ENCODE assay signal across 12 cellular contexts in the genomic region with DNA sequence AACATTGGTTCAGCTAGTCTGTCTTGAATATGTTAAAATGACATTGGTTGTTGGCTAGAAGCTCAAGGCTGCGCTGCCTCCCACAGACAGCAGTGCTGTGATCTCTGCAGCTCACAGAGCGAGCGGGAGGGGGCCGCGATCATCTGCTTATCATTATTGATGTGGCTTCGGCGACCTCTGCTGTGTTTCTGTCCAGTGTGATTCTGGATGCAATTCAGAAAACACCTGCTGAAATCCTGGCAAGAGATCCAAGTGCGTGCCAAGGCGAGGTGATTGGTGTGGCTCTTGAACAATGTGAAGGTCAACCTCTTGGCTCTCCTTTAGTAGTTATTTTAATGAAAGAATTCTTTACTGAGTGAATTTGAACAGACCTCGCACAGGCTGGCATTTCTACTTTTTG.
A peak's percentile ranks its signal among the peaks of the same experiment; 100 is the strongest.
DNase-seq lines count a peak whose midpoint lies in the region; ATAC-seq and TF ChIP-seq lines count a peak whose summit lies in the region.
"Had no signal": no experiment of that assay in that cellular context is flagged by ENCODE, and none has a peak within 500 bp of the region (broad histone marks: within the 10 kb centered on the region; RNA-seq: fewer than 3 reads in every experiment).

No MANE protein-coding gene starts in this region.

- intact Hi-C loops in upper lobe of right lung (cut with DNase I), result no loop called here

- no peaks in the 10 kb centered on the region for H3K4me1 ChIP-seq in upper lobe of right lung

- H3K36me3 ChIP-seq in upper lobe of right lung, result no peaks in the 10 kb centered on the region
- H3K36me3 ChIP-seq: HAP-1 had no signal

- H3K4me1 Mint-ChIP-seq in stimulated activated naive CD8-positive, alpha-beta T cell treated with anti-CD3 and anti-CD28 coated beads, Interleukin-15, amount 100 ng/mL, for 72 hours, result peaks cover 24% of the 10 kb centered on the region

- peaks cover 87% of the 10 kb centered on the region for H3K27me3 Mint-ChIP-seq in stimulated activated naive CD8-positive, alpha-beta T cell treated with anti-CD3 and anti-CD28 coated beads, Interleukin-15, amount 100 ng/mL, for 72 hours

- no peak overlapping the region for H3K27ac ChIP-seq in upper lobe of right lung

- no peak overlapping the region for H3K4me3 Mint-ChIP-seq in stimulated activated naive CD8-positive, alpha-beta T cell treated with anti-CD3 and anti-CD28 coated beads, Interleukin-15, amount 100 ng/mL, for 72 hours

- H3K9me3 ChIP-seq in upper lobe of right lung, result no peaks in the 10 kb centered on the region
- H3K9me3 ChIP-seq: HAP-1 had no signal

- no peak for ATAC-seq in stimulated activated naive CD8-positive, alpha-beta T cell treated with anti-CD3 and anti-CD28 coated beads, Interleukin-15, Interleukin-2, amounts not matched to agents 100 U/mL and 50 U/mL, for 24 hours
- ATAC-seq in stimulated activated naive CD8-positive, alpha-beta T cell treated with anti-CD3 and anti-CD28 coated beads, Interleukin-15, amount 100 ng/mL, for 72 hours, result no peak
- ATAC-seq in left lobe of liver (peak; percentile 72), upper lobe of right lung (peak; percentile 56)
- ATAC-seq: activated CD4-positive, CD25-positive, alpha-beta regulatory T cell treated with anti-CD3 and anti-CD28 coated beads, Interleukin-2, amount 50 U/mL, for 24 hours; T-cell had no signal

- peak; percentile 7 for DNase-seq in stimulated activated naive CD8-positive, alpha-beta T cell treated with anti-CD3 and anti-CD28 coated beads, Interleukin-15, Interleukin-2, amounts not matched to agents 100 U/mL and 50 U/mL, for 24 hours
- DNase-seq in stimulated activated naive CD8-positive, alpha-beta T cell treated with anti-CD3 and anti-CD28 coated beads, Interleukin-15, amount 100 ng/mL, for 72 hours, result no peak
- DNase-seq in astrocyte of the spinal cord (ENCODE audit: low read depth, low spot score) (no peak), left lobe of liver (ENCODE audit: low spot score) (no peak), upper lobe of right lung (no peak), SKM-1 treated with dmso at 0.1 percent for 144 hours (lab: John Stamatoyannopoulos, UW; ENCODE audit: unreplicated experiment) (no peak), kidney tubule cell (ENCODE audit: low spot score) (no peak), dedifferentiated amniotic fluid mesenchymal stem cell (ENCODE audit: extremely low spot score) (no peak)
- DNase-seq: activated T-cell treated with anti-CD3 and anti-CD28 coated beads, Interleukin-2, amount 50 U/mL, for 48 hours; T-cell had no signal

- no peaks in the 10 kb centered on the region for H3K27me3 ChIP-seq in upper lobe of right lung

- peaks cover 0 to 7% of the 10 kb centered on the region in 2 donors for H3K9me3 Mint-ChIP-seq in stimulated activated naive CD8-positive, alpha-beta T cell treated with anti-CD3 and anti-CD28 coated beads, Interleukin-15, amount 100 ng/mL, for 72 hours
- H3K9me3 Mint-ChIP-seq: T-cell had no signal

- TF ChIP-seq CTCF in astrocyte of the spinal cord (IDR thresholded peaks at IDR 0.05; ENCODE audit: low read depth, low read length), result peak; percentile 4
- no peak for TF ChIP-seq CTCF in upper lobe of right lung (IDR thresholded peaks at IDR 0.05)

- no peak overlapping the region for H3K4me3 ChIP-seq in astrocyte of the spinal cord (ENCODE audit: low read depth, low read length)
- no peak overlapping the region for H3K4me3 ChIP-seq in upper lobe of right lung
- H3K4me3 ChIP-seq: HAP-1 had no signal

- in situ Hi-C loops in astrocyte of the spinal cord (cut with HindIII; ENCODE audit: low sequenced_read_pairs), result no loop called here

- H3K27ac Mint-ChIP-seq in stimulated activated naive CD8-positive, alpha-beta T cell treated with anti-CD3 and anti-CD28 coated beads, Interleukin-15, amount 100 ng/mL, for 72 hours, result no peak overlapping the region
- H3K27ac Mint-ChIP-seq: T-cell had no signal

Comparison
In these comparisons a context has a peak if more than half of its experiments do, and no peak if none do; other contexts are left out.
1. ATAC-seq: peak in left lobe of liver (single experiment) and upper lobe of right lung (single experiment); none in stimulated activated naive CD8-positive, alpha-beta T cell treated with anti-CD3 and anti-CD28 coated beads, Interleukin-15, Interleukin-2, amounts not matched to agents 100 U/mL and 50 U/mL, for 24 hours (single experiment) and stimulated activated naive CD8-positive, alpha-beta T cell treated with anti-CD3 and anti-CD28 coated beads, Interleukin-15, amount 100 ng/mL, for 72 hours (single experiment).